ENCODE assay signal across 8 cellular contexts in genomic region chr18:74495581-74496507, GRCh38.
DNase-seq lines count a peak whose midpoint lies in the region; ATAC-seq lines count a peak whose summit lies in the region.

CNDP2 (plus strand) TSS chr18:74496363; CDS start chr18:74499974, 3,611 bp downstream.

- DNase-seq in NCI-H748 (lab: John Stamatoyannopoulos, UW; ENCODE audit: unreplicated experiment) (peak; percentile 99), cortex of kidney (lab: John Stamatoyannopoulos, UW) (peak; percentile 72), left kidney (ENCODE audit: low read depth, low spot score) (peak; percentile 100)
- DNase-seq in activated CD4-positive, alpha-beta T cell treated with anti-CD3 and anti-CD28 coated beads, Interleukin-2, amount 50 U/mL, for 1 hour = peak; percentile 97
- DNase-seq in stimulated activated CD4-positive, alpha-beta T cell treated with anti-CD3 and anti-CD28 coated beads, Interleukin-2, amount 100 ng/mL, for 24 hours = peak; percentile 100

- H3K9me3 ChIP-seq in BLaER1 treated with 17β-estradiol and CSF1 and Interleukin-3, amounts not matched to agents 10 nM and 100 nM (replicated peaks in 1 of 11) = peaks cover 9 to 20% (median 16%) of the 10 kb centered on the region in 11 experiments; a peak in 21 of 22 replicates

- peak within 1 kb of the TSS; percentile 84 to 96 (median 92) for H3K4me2 ChIP-seq in BLaER1 treated with 17β-estradiol and CSF1 and Interleukin-3, amounts not matched to agents 10 nM and 100 nM

- peaks cover 35 to 68% (median 57%) of the 10 kb centered on the region in 10 experiments for H3K4me1 ChIP-seq in BLaER1 treated with 17β-estradiol and CSF1 and Interleukin-3, amounts not matched to agents 10 nM and 100 nM

- H3K27ac ChIP-seq in BLaER1 treated with 17β-estradiol and CSF1 and Interleukin-3, amounts not matched to agents 10 nM and 100 nM = peak within 1 kb of the TSS; percentile 81 to 99 (median 98)

- peak within 1 kb of the TSS; percentile 69 to 96 (median 92) for H3K4me3 ChIP-seq in BLaER1 treated with 17β-estradiol and CSF1 and Interleukin-3, amounts not matched to agents 10 nM and 100 nM

- no peaks in the 10 kb centered on the region for H3K27me3 ChIP-seq in BLaER1 treated with 17β-estradiol and CSF1 and Interleukin-3, amounts not matched to agents 10 nM and 100 nM

- peak within 1 kb of the TSS; percentile 91 to 99 (median 97) for H3K9ac ChIP-seq in BLaER1 treated with 17β-estradiol and CSF1 and Interleukin-3, amounts not matched to agents 10 nM and 100 nM

- peaks cover 0 to 7% (median 0%) of the 10 kb centered on the region in 11 experiments; a peak in 2 of 22 replicates for H4K20me1 ChIP-seq in BLaER1 treated with 17β-estradiol and CSF1 and Interleukin-3, amounts not matched to agents 10 nM and 100 nM

- peaks cover 0 to 25% (median 13%) of the 10 kb centered on the region in 11 experiments; a peak in 16 of 22 replicates for H3K36me3 ChIP-seq in BLaER1 treated with 17β-estradiol and CSF1 and Interleukin-3, amounts not matched to agents 10 nM and 100 nM

- ATAC-seq in GM19351 (IDR thresholded peaks at IDR 0.05; ENCODE audit: unreplicated experiment) (peak; percentile 65), HG03521 (IDR thresholded peaks at IDR 0.05; ENCODE audit: unreplicated experiment) (peak; percentile 75)

Comparison
In these comparisons a context has a peak if more than half of its experiments do, and no peak if none do; other contexts are left out.
1. Peak in every context shown above with its lines: DNase-seq, ATAC-seq, H3K4me3 ChIP-seq and H3K27ac ChIP-seq.